8 cellular contexts compared by ENCODE assay signal in genomic region chr19:11374449-11375142, GRCh38. TPM values are rescaled to one million over a fixed set of nuclear protein-coding genes. Genes with fewer than 3 reads are reported as not detected.
DNase-seq lines count a peak whose midpoint lies in the region; ATAC-seq and TF ChIP-seq lines count a peak whose summit lies in the region.

SWSAP1 (plus strand) TSS chr19:11374666; CDS start chr19:11374681, 15 bp downstream.

- H3K4me1 ChIP-seq in OCI-LY3 (ENCODE audit: low read length) (peaks cover 23% of the 10 kb centered on the region), mucosa of descending colon (ENCODE audit: low read depth) (peaks cover 19% of the 10 kb centered on the region)

- no peaks in the 10 kb centered on the region for H3K27me3 ChIP-seq in OCI-LY3 (ENCODE audit: low read depth, low read length)

- DNase-seq in DMS114 treated with DMSO at 0.1 percent for 48 hours (lab: John Stamatoyannopoulos, UW; ENCODE audit: unreplicated experiment) (peak; percentile 98), HuH-7.5 (ENCODE audit: low spot score) (peak; percentile 100), activated T-cell treated with anti-CD3 and anti-CD28 coated beads for 4 hours (peak; percentile 94), erythroblast (lab: John Stamatoyannopoulos, UW) (peak; percentile 98 to 99), mucosa of descending colon (peak; percentile 98 to 99 (median 99))
- peak; percentile 84 to 91 for DNase-seq in stimulated activated CD8-positive, alpha-beta memory T cell treated with anti-CD3 and anti-CD28 coated beads, Interleukin-4, amount 100 ng/mL, for 1 hour (ENCODE audit: low read depth in 2 of 2, low spot score in 1 of 2)

- H3K4me3 ChIP-seq in OCI-LY3 (ENCODE audit: low read length), result peak within 1 kb of the TSS; percentile 86
- peak within 1 kb of the TSS; percentile 39 for H3K4me3 ChIP-seq in mucosa of descending colon

- peak within 1 kb of the TSS; percentile 99 for H3K4me2 ChIP-seq in OCI-LY3 (ENCODE audit: low read length)

- intact Hi-C loops in mucosa of descending colon (cut with DNase I, micrococcal nuclease), result no loop called here

- ATAC-seq in GM21529 (IDR thresholded peaks at IDR 0.05; ENCODE audit: unreplicated experiment), result peak; percentile 81
- peak; percentile 93 for ATAC-seq in mucosa of descending colon

- TF ChIP-seq CTCF in OCI-LY3 (IDR thresholded peaks at IDR 0.05; ENCODE audit: low read depth, low read length), result no peak
- TF ChIP-seq CTCF in mucosa of descending colon (IDR thresholded peaks at IDR 0.05), result no peak

- H3K9me3 ChIP-seq in OCI-LY3 (ENCODE audit: insufficient read depth, low read length) (no peaks in the 10 kb centered on the region), mucosa of descending colon (no peaks in the 10 kb centered on the region)

- peak within 1 kb of the TSS; percentile 94 for H3K9ac ChIP-seq in OCI-LY3 (ENCODE audit: low read length)

- H3K27ac ChIP-seq in OCI-LY3 (ENCODE audit: low read length), result peak within 1 kb of the TSS; percentile 78

- peak within 1 kb of the TSS; percentile 89 for H2AFZ ChIP-seq in OCI-LY3 (ENCODE audit: low read depth, low read length)

- peaks cover 10% of the 10 kb centered on the region for H3K79me2 ChIP-seq in OCI-LY3 (ENCODE audit: low read length)

- H4K20me1 ChIP-seq in OCI-LY3 (ENCODE audit: insufficient read depth, low read length), result 0 out of 2 replicates have a peak, but pooled peaks cover 1% of the 10 kb centered on the region

- H3K36me3 ChIP-seq in OCI-LY3 (replicated peaks; ENCODE audit: low read depth, low read length) (peaks cover 6% of the 10 kb centered on the region), mucosa of descending colon (ENCODE audit: low read depth) (no peaks in the 10 kb centered on the region)

- peak; percentile 82 for TF ChIP-seq POLR2A in erythroblast (IDR thresholded peaks at IDR 0.05; ENCODE audit: low read length)

RNA-seq across cellular contexts. Expression of gene SWSAP1, which starts in this region (rescaled TPM):
- total RNA-seq in mucosa of descending colon, result 1 to 10 TPM; 2.5 to 3.4 (median 3.3) TPM

Comparison
In these comparisons a context has a peak if more than half of its experiments do, and no peak if none do; other contexts are left out.
1. Peak in every context shown above with its lines: DNase-seq, ATAC-seq, H3K4me3 ChIP-seq and H3K27ac ChIP-seq.